ENCODE assay signal across 23 cellular contexts in genomic region chr20:50244352-50245149, GRCh38. TPM values are rescaled to one million over a fixed set of nuclear protein-coding genes. Genes with fewer than 3 reads are reported as not detected.
DNase-seq lines count a peak whose midpoint lies in the region; ATAC-seq and TF ChIP-seq lines count a peak whose summit lies in the region.
"Had no signal": no experiment of that assay in that cellular context is flagged by ENCODE, and none has a peak within 500 bp of the region (broad histone marks: within the 10 kb centered on the region; RNA-seq: fewer than 3 reads in every experiment).

No MANE protein-coding gene starts in this region.

- H2BK120ac ChIP-seq in IMR-90 (ENCODE audit: low read depth, low read length) = peak overlapping the region; percentile 63; the same call in 1 of the 2 replicates

- no peak overlapping the region for H3K56ac ChIP-seq in IMR-90 (ENCODE audit: extremely low read depth, insufficient read depth, low read length)

- H4K20me1 ChIP-seq in IMR-90 (ENCODE audit: insufficient read depth, low read length) = no peaks in the 10 kb centered on the region

- H3K18ac ChIP-seq in IMR-90 (ENCODE audit: low read depth, low read length) = no peak overlapping the region; the same call in 1 of the 2 replicates

- no peak overlapping the region for H3K23ac ChIP-seq in IMR-90 (ENCODE audit: low read depth, low read length)

- no peak for TF ChIP-seq RAD21 in IMR-90 (IDR thresholded peaks at IDR 0.05; ENCODE audit: low read length)

- H3K79me1 ChIP-seq in IMR-90 (ENCODE audit: low read depth in 1 of 2, low read length in 2 of 2) = no peaks in the 10 kb centered on the region

- dilution Hi-C loops in IMR-90 (cut with HindIII; ENCODE audit: low sequenced_read_pairs, unreplicated experiment) = no loop called here

- no TSS peak for BruUV-seq in IMR-90 (replicated peaks; lab: Mats Ljungman, UMichigan)

- intact Hi-C loops in IMR-90 (cut with micrococcal nuclease) = no loop called here
- intact Hi-C loops in body of pancreas (cut with DNase I) = no loop called here
- intact Hi-C loops in stomach (cut with DNase I; ENCODE audit: low total_unique reads) = no loop called here

- H3K27me3 ChIP-seq in IMR-90 (ENCODE audit: control insufficient read depth, insufficient read depth, low read length) (no peaks in the 10 kb centered on the region), body of pancreas (no peaks in the 10 kb centered on the region), foreskin keratinocyte (no peaks in the 10 kb centered on the region), stomach (no peaks in the 10 kb centered on the region)
- H3K27me3 ChIP-seq: right atrium auricular region, SJSA1 had no signal

- H2AFZ ChIP-seq in IMR-90 (replicated peaks; ENCODE audit: low read length, poor library complexity) = no peak overlapping the region

- no peak overlapping the region for H3K4me2 ChIP-seq in IMR-90 (ENCODE audit: low read depth, low read length)

- peaks cover 7% of the 10 kb centered on the region; the same call in 1 of the 2 replicates for H3K4me1 ChIP-seq in IMR-90 (ENCODE audit: control insufficient read depth, insufficient read depth, low read length)
- peaks cover 53% of the 10 kb centered on the region for H3K4me1 ChIP-seq in body of pancreas
- no peaks in the 10 kb centered on the region for H3K4me1 ChIP-seq in foreskin keratinocyte
- H3K4me1 ChIP-seq in stomach = peaks cover 18 to 56% (median 40%) of the 10 kb centered on the region in 4 donors
- H3K4me1 ChIP-seq: lower lobe of right lung, right atrium auricular region had no signal

- H2AK5ac ChIP-seq in IMR-90 (ENCODE audit: low read depth, low read length) = peak overlapping the region; percentile 89

- H3K36me3 ChIP-seq in IMR-90 (ENCODE audit: control insufficient read depth, insufficient read depth, low read length) (no peaks in the 10 kb centered on the region), body of pancreas (replicated peaks in 1 of 2; ENCODE audit: insufficient read depth in 1 of 2, low read depth in 2 of 2) (no peaks in the 10 kb centered on the region), stomach (no peaks in the 10 kb centered on the region)
- H3K36me3 ChIP-seq: heart right ventricle, lower lobe of right lung, right atrium auricular region, SJSA1 had no signal

- H2BK15ac ChIP-seq in IMR-90 (ENCODE audit: low read depth, low read length) = peak overlapping the region; percentile 67; the same call in 1 of the 3 replicates

- peak overlapping the region; percentile 32; the same call in 1 of the 2 replicates for H2BK20ac ChIP-seq in IMR-90 (ENCODE audit: low read depth, low read length)

- peak overlapping the region; percentile 44 for H2AK9ac ChIP-seq in IMR-90 (replicated peaks; ENCODE audit: low read depth, low read length, poor library complexity)

- in situ Hi-C loops in IMR-90 (cut with MboI; ENCODE audit: low sequenced_read_pairs) = no loop called here

- TF ChIP-seq CTCF in IMR-90 (conservative IDR thresholded peaks at IDR 0.05; ENCODE audit: low read depth, low read length) = no peak
- no peak for TF ChIP-seq CTCF in body of pancreas (IDR thresholded peaks at IDR 0.05)
- TF ChIP-seq CTCF in foreskin keratinocyte (conservative IDR thresholded peaks at IDR 0.05) = no peak
- no peak for TF ChIP-seq CTCF in stomach (IDR thresholded peaks at IDR 0.05)

- CTCF ChIA-PET in IMR-90 (lab: Yijun Ruan, JAX) = interaction anchor here (0.9 to 1.4 kb wide), 2 partner anchors 15 to 20 kb away, joined by 3 to 4 read pairs; no protein-coding TSS in a partner anchor

- DNase-seq in IMR-90 (no peak), body of pancreas (peak; percentile 34 to 78 (median 58)), foreskin keratinocyte (no peak), stomach (peak; percentile 73), hippocampal formation (lab: John Stamatoyannopoulos, UW) (no peak), caudate nucleus (lab: John Stamatoyannopoulos, UW) (no peak)
- DNase-seq: activated CD4-positive, alpha-beta memory T cell treated with anti-CD3 and anti-CD28 coated beads for 36 hours; activated naive CD4-positive, alpha-beta T cell treated with anti-CD3 and anti-CD28 coated beads, Interleukin-2, amount 50 U/mL, for 16 hours; activated T-cell treated with anti-CD3 and anti-CD28 coated beads, Interleukin-2, amount 50 U/mL, for 4 hours; aorta; effector memory CD4-positive, alpha-beta T cell; heart right ventricle; lower lobe of right lung; NCI-H1930; NCI-H345; NCI-H82; OCI-M1; stimulated activated CD8-positive, alpha-beta memory T cell treated with anti-CD3 and anti-CD28 coated beads, Interleukin-4, amount 100 ng/mL, for 48 hours had no signal

- TF ChIP-seq EP300 in stomach (IDR thresholded peaks at IDR 0.05) = no peak

- 0 out of 2 replicates have a peak overlapping the region, but pooled peaks have one; percentile 5 for H4K5ac ChIP-seq in IMR-90 (ENCODE audit: low read depth, low read length)

- no peak overlapping the region for H2BK5ac ChIP-seq in IMR-90 (ENCODE audit: low read depth, low read length, poor library complexity, severe bottlenecking)

- no peak for TF ChIP-seq POLR2A in IMR-90 (IDR thresholded peaks at IDR 0.05; ENCODE audit: low read depth, low read length)
- TF ChIP-seq POLR2A in body of pancreas (IDR thresholded peaks at IDR 0.05) = no peak
- no peak for TF ChIP-seq POLR2A in stomach (IDR thresholded peaks at IDR 0.05)

- no peak overlapping the region for H3K9ac ChIP-seq in IMR-90 (ENCODE audit: low read depth, low read length)

- H3K14ac ChIP-seq in IMR-90 (replicated peaks; ENCODE audit: low read depth, low read length) = no peak overlapping the region; the same call in 1 of the 2 replicates

- H3K27ac ChIP-seq in IMR-90 (ENCODE audit: insufficient read depth, low read length) (no peak overlapping the region), body of pancreas (peak overlapping the region; percentile 56 to 85 (median 80)), foreskin keratinocyte (no peak overlapping the region), stomach (peak overlapping the region in 4 of 5 donors; percentile 14 to 44 (median 26)), caudate nucleus (ENCODE audit: low read depth, low read length) (no peak overlapping the region)
- H3K27ac ChIP-seq: C4-2B, heart right ventricle, lower lobe of right lung, right atrium auricular region, SJSA1 had no signal

- peak overlapping the region; percentile 17; the same call in 1 of the 2 replicates for H3K4ac ChIP-seq in IMR-90 (ENCODE audit: low read depth, low read length)

- H3K9me1 ChIP-seq in IMR-90 (ENCODE audit: insufficient read depth, low read length) = peaks cover 5% of the 10 kb centered on the region; the same call in 1 of the 2 replicates

- WGBS in IMR-90 (ENCODE audit: extremely low coverage in 2 of 2, insufficient read length in 1 of 2), 2 experiments = 100% methylated on average over 4 of the region's 9 CpGs; no CpG with 5 or more reads in 1 of the 2 experiments
- WGBS in body of pancreas, 2 donors = 34 to 100% methylated on average over 1 to 9 of the region's 9 CpGs
- WGBS in stomach, 5 donors = 46 to 59% (median 52%) methylated on average over 3 to 9 of the region's 9 CpGs

- peak overlapping the region; percentile 62; the same call in 1 of the 2 replicates for H4K91ac ChIP-seq in IMR-90 (ENCODE audit: insufficient read depth, low read depth, low read length)

- ATAC-seq in IMR-90 (ENCODE audit: low read depth) (no peak), body of pancreas (peak; percentile 23), foreskin keratinocyte (peak; percentile 37), HG03432 (IDR thresholded peaks at IDR 0.05; ENCODE audit: unreplicated experiment) (no peak), GM19455 (IDR thresholded peaks at IDR 0.05; ENCODE audit: unreplicated experiment) (no peak)
- ATAC-seq: activated T-cell treated with anti-CD3 and anti-CD28 coated beads, Interleukin-2, amount 50 U/mL, for 4 hours had no signal

- POLR2A ChIA-PET in IMR-90 (lab: Charles Lee; ENCODE audit: unreplicated experiment) = no interaction called here

- H4K8ac ChIP-seq in IMR-90 (ENCODE audit: low read depth in 2 of 2, low read length in 2 of 2) = no peak overlapping the region

- H3K9me3 ChIP-seq in IMR-90 (ENCODE audit: control insufficient read depth, insufficient read depth, low read length) (no peaks in the 10 kb centered on the region), body of pancreas (no peaks in the 10 kb centered on the region), stomach (no peaks in the 10 kb centered on the region)
- H3K9me3 ChIP-seq: heart right ventricle, lower lobe of right lung, right atrium auricular region, SJSA1 had no signal

- H3K4me3 ChIP-seq in IMR-90 (ENCODE audit: insufficient read depth, low read depth, low read length) (no peak overlapping the region), body of pancreas (no peak overlapping the region), stomach (no peak overlapping the region)
- H3K4me3 ChIP-seq: heart right ventricle, lower lobe of right lung, right atrium auricular region, SJSA1 had no signal

TF ChIP-seq in IMR-90, 13 proteins besides CTCF, POLR2A, EP300 and RAD21 (continues in another document):
- TF ChIP-seq FOS (IDR thresholded peaks at IDR 0.05; ENCODE audit: low read depth, low read length) = no peak
- no peak for TF ChIP-seq CEBPB (IDR thresholded peaks at IDR 0.05; ENCODE audit: low read depth, low read length)
- TF ChIP-seq ELK1 (IDR thresholded peaks at IDR 0.05; ENCODE audit: borderline replicate concordance, low read depth, low read length) = no peak
- no peak for TF ChIP-seq SMC3 (IDR thresholded peaks at IDR 0.05; ENCODE audit: low read depth, low read length)
- TF ChIP-seq MAZ (IDR thresholded peaks at IDR 0.05; ENCODE audit: borderline replicate concordance, low read depth, low read length) = no peak

RNA-seq across cellular contexts. Expression of gene CEBPB, which starts 53.9 kb away (rescaled TPM):
- total RNA-seq in IMR-90 (2012; rRNA removed) (3.4 and 6.9 TPM in 2 replicates), body of pancreas (100 to 1,000 TPM in 1 of 2 donors, 10 to 100 TPM in 1; 47.7 to 104 TPM), foreskin keratinocyte (24.1 and 25.7 TPM in 2 replicates), stomach (100 to 1,000 TPM in 2 of 5 donors, 10 to 100 TPM in 3; 21.1 to 200 (median 37.1) TPM)
- polyA plus RNA-seq in IMR-90 (2012; rRNA removed) (17.4 and 33.6 TPM in 2 replicates), foreskin keratinocyte (31.9 and 32.3 TPM in 2 replicates), stomach (10 to 100 TPM; 24.5 to 41.5 (median 30.2) TPM)
- polyA plus RNA-seq in IMR-90 (2012; cell fraction: cytosol; rRNA removed) = 18.5 and 103 TPM in 2 replicates
- polyA plus RNA-seq in IMR-90 (2012; cell fraction: nucleus; rRNA removed; ENCODE audit: low replicate concordance) = 98.3 and 167 TPM in 2 replicates

Comparison
In these comparisons a context has a peak if more than half of its experiments do, and no peak if none do; other contexts are left out.
1. ATAC-seq: peak in body of pancreas (single experiment) and foreskin keratinocyte (single experiment); none in IMR-90 (single experiment), HG03432 (single experiment) and GM19455 (single experiment).
2. DNase-seq: peak in body of pancreas (4 of 4) and stomach (single experiment); none in IMR-90 (single experiment), foreskin keratinocyte (0 of 2), hippocampal formation (0 of 2) and caudate nucleus (0 of 61).
3. H3K27ac ChIP-seq: peak in body of pancreas (4 of 4) and stomach (4 of 5); none in IMR-90 (single experiment), foreskin keratinocyte (single experiment) and caudate nucleus (single experiment).